ENCODE assay signal across 25 cellular contexts in genomic region chr20:64025101-64025825, GRCh38.
"Had no signal": no experiment of that assay in that cellular context is flagged by ENCODE, and none has a peak within 500 bp of the region (broad histone marks: within the 10 kb centered on the region; RNA-seq: fewer than 3 reads in every experiment).

No MANE protein-coding gene starts in this region.

- H3K4me3 Mint-ChIP-seq: activated CD4-positive, alpha-beta T cell treated with anti-CD3 and anti-CD28 coated beads, Interleukin-2, amount 10 ng/mL, durations not matched to agents 7 days and 5 days; activated CD8-positive, alpha-beta T cell treated with anti-CD3 and anti-CD28 coated beads, Interleukin-2, amount 10 ng/mL, durations not matched to agents 7 days and 5 days; activated naive CD8-positive, alpha-beta T cell treated with anti-CD3 and anti-CD28 coated beads, Interleukin-2, amount 10 ng/mL, durations not matched to agents 7 days and 5 days; central memory CD8-positive, alpha-beta T cell; effector memory CD8-positive, alpha-beta T cell; nephron progenitor cell; stimulated activated memory B cell treated with anti-CD40 and anti-IgM and Interleukin-4, amounts not matched to agents 10 μg/mL and 1 μg/mL and 100 μg/mL, for 72 hours; T-cell; T-helper 2 cell treated with Interferon-gamma antibody and Interleukin-4, amounts not matched to agents 5 μg/mL and 100 μg/mL, for 36 hours had no signal

- H3K27me3 ChIP-seq: breast epithelium, dorsolateral prefrontal cortex, gastroesophageal sphincter, heart left ventricle, transverse colon had no signal

- H3K27ac Mint-ChIP-seq: activated CD4-positive, alpha-beta T cell treated with anti-CD3 and anti-CD28 coated beads, Interleukin-2, amount 10 ng/mL, durations not matched to agents 7 days and 5 days; activated CD8-positive, alpha-beta T cell treated with anti-CD3 and anti-CD28 coated beads, Interleukin-2, amount 10 ng/mL, durations not matched to agents 7 days and 5 days; activated naive CD8-positive, alpha-beta T cell treated with anti-CD3 and anti-CD28 coated beads, Interleukin-2, amount 10 ng/mL, durations not matched to agents 7 days and 5 days; activated T-helper 2 cell treated with anti-CD3 and anti-CD28 coated beads, Interferon-gamma antibody, Interleukin-2, Interleukin-4, amounts not matched to agents 10 μg/mL and 5 μg/mL and 100 μg/mL, durations not matched to agents 14 hours and 24 hours and 36 hours; nephron progenitor cell; stimulated activated memory B cell treated with anti-CD40 and anti-IgM and Interleukin-4, amounts not matched to agents 10 μg/mL and 1 μg/mL and 100 μg/mL, for 72 hours; T-helper 2 cell treated with Interferon-gamma antibody and Interleukin-4, amounts not matched to agents 5 μg/mL and 100 μg/mL, for 36 hours had no signal

- H3K4me1 Mint-ChIP-seq: activated CD4-positive, alpha-beta T cell treated with anti-CD3 and anti-CD28 coated beads, Interleukin-2, amount 10 ng/mL, durations not matched to agents 7 days and 5 days; central memory CD8-positive, alpha-beta T cell; nephron progenitor cell; stimulated activated memory B cell treated with anti-CD40 and anti-IgM and Interleukin-4, amounts not matched to agents 10 μg/mL and 1 μg/mL and 100 μg/mL, for 72 hours had no signal

- H3K9me3 ChIP-seq: breast epithelium, gastroesophageal sphincter, heart left ventricle, lower lobe of right lung, mucosa of descending colon, transverse colon had no signal

- H3K4me3 ChIP-seq: breast epithelium, dorsolateral prefrontal cortex, gastroesophageal sphincter, heart left ventricle, lower lobe of right lung, mucosa of descending colon, transverse colon had no signal

- H3K27me3 Mint-ChIP-seq: activated CD4-positive, alpha-beta T cell treated with anti-CD3 and anti-CD28 coated beads, Interleukin-2, amount 10 ng/mL, durations not matched to agents 7 days and 5 days; activated naive CD8-positive, alpha-beta T cell treated with anti-CD3 and anti-CD28 coated beads, Interleukin-2, amount 10 ng/mL, durations not matched to agents 7 days and 5 days; central memory CD8-positive, alpha-beta T cell; effector memory CD8-positive, alpha-beta T cell; stimulated activated memory B cell treated with anti-CD40 and anti-IgM and Interleukin-4, amounts not matched to agents 10 μg/mL and 1 μg/mL and 100 μg/mL, for 72 hours; T-cell had no signal

- H3K27ac ChIP-seq: breast epithelium, dorsolateral prefrontal cortex, gastroesophageal sphincter, heart left ventricle, lower lobe of right lung, transverse colon, WERI-Rb-1 had no signal

- H3K4me1 ChIP-seq: breast epithelium, gastroesophageal sphincter, heart left ventricle, lower lobe of right lung had no signal

- DNase-seq: activated CD4-positive, alpha-beta T cell treated with anti-CD3 and anti-CD28 coated beads, Interleukin-2, amount 10 ng/mL, durations not matched to agents 7 days and 5 days; activated CD4-positive, CD25-positive, alpha-beta regulatory T cell treated with anti-CD3 and anti-CD28 coated beads, Interleukin-2, amount 50 U/mL, for 72 hours; activated CD8-positive, alpha-beta T cell treated with anti-CD3 and anti-CD28 coated beads, Interleukin-2, amount 10 ng/mL, durations not matched to agents 7 days and 5 days; activated naive CD4-positive, alpha-beta T cell; activated naive CD8-positive, alpha-beta T cell treated with anti-CD3 and anti-CD28 coated beads, Interleukin-2, amount 10 ng/mL, durations not matched to agents 7 days and 5 days; amniotic stem cell; dorsolateral prefrontal cortex; effector memory CD8-positive, alpha-beta T cell; heart left ventricle; lower lobe of right lung; mesendoderm; mucosa of descending colon; nephron progenitor cell; nucleus accumbens; small intestine; stimulated activated CD4-positive, alpha-beta T cell treated with anti-CD3 and anti-CD28 coated beads, Interleukin-15, amount 100 ng/mL, for 24 hours; T-cell; WERI-Rb-1 had no signal

- ATAC-seq: activated CD8-positive, alpha-beta T cell treated with anti-CD3 and anti-CD28 coated beads, Interleukin-2, amount 10 ng/mL, durations not matched to agents 7 days and 5 days; effector memory CD8-positive, alpha-beta T cell; gastroesophageal sphincter; heart left ventricle; lower lobe of right lung; stimulated activated memory B cell treated with anti-CD40 and anti-IgM and Interleukin-4, amounts not matched to agents 10 μg/mL and 1 μg/mL and 100 μg/mL, for 72 hours; T-cell had no signal

- H3K9me3 Mint-ChIP-seq: activated CD4-positive, alpha-beta T cell treated with anti-CD3 and anti-CD28 coated beads, Interleukin-2, amount 10 ng/mL, durations not matched to agents 7 days and 5 days; activated naive CD8-positive, alpha-beta T cell treated with anti-CD3 and anti-CD28 coated beads, Interleukin-2, amount 10 ng/mL, durations not matched to agents 7 days and 5 days; activated T-helper 2 cell treated with anti-CD3 and anti-CD28 coated beads, Interferon-gamma antibody, Interleukin-2, Interleukin-4, amounts not matched to agents 10 μg/mL and 5 μg/mL and 100 μg/mL, durations not matched to agents 14 hours and 24 hours and 36 hours; central memory CD8-positive, alpha-beta T cell; effector memory CD8-positive, alpha-beta T cell; nephron progenitor cell; stimulated activated memory B cell treated with anti-CD40 and anti-IgM and Interleukin-4, amounts not matched to agents 10 μg/mL and 1 μg/mL and 100 μg/mL, for 72 hours; T-cell; T-helper 2 cell treated with Interferon-gamma antibody and Interleukin-4, amounts not matched to agents 5 μg/mL and 100 μg/mL, for 36 hours had no signal
